In the genomic region with DNA sequence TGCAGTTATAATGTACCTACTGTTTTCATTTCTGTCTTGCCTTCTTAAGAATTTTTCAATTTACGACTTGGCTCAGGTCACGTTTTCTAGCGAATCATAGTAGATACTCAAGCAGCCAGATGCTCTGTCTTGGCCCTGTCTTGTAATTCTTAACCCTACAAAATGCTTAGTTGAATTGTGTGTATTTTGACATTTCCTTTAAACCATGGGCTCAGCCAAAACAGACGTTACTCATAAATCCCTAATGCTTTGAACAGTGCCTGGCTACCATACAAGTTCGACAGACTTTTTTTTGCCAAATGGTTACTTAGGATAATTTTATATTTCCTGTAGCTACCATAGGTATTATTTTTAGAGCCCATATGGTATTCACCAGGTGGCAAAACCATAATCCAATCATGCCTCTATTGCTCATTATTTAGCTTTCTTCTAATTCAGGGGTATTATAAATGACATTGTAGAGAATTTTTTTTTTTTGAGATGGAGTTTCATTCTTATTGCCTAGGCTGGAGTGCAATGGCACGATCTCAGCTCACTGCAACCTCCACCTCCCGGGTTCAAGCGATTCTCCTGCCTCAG, we compare ENCODE assay signal across 20 cellular contexts. TPM values are rescaled to one million over a fixed set of nuclear protein-coding genes. Genes with fewer than 3 reads are reported as not detected.
A peak's percentile ranks its signal among the peaks of the same experiment; 100 is the strongest.
DNase-seq lines count a peak whose midpoint lies in the region; ATAC-seq, FAIRE-seq and TF ChIP-seq lines count a peak whose summit lies in the region.
"Had no signal": no experiment of that assay in that cellular context is flagged by ENCODE, and none has a peak within 500 bp of the region (broad histone marks: within the 10 kb centered on the region; RNA-seq: fewer than 3 reads in every experiment).

No MANE protein-coding gene starts in this region.

- TF ChIP-seq POLR2A in GM12878 (IDR thresholded peaks at IDR 0.05; ENCODE audit: low read depth, low read length), result no peak
- TF ChIP-seq POLR2A in suprapubic skin (IDR thresholded peaks at IDR 0.05), result no peak

- H2AFZ ChIP-seq in GM12878 (ENCODE audit: control insufficient read depth, low read depth, low read length) (no peak overlapping the region), Karpas-422 (ENCODE audit: low read length) (no peak overlapping the region)

- no peak overlapping the region for H3K9ac ChIP-seq in GM12878 (ENCODE audit: control insufficient read depth, insufficient read depth, low read length)
- no peak overlapping the region for H3K9ac ChIP-seq in Karpas-422 (ENCODE audit: low read length)

- H3K4me3 ChIP-seq in GM12878, result no peak overlapping the region
- no peak overlapping the region for H3K4me3 ChIP-seq in suprapubic skin
- H3K4me3 ChIP-seq in Karpas-422 (ENCODE audit: low read length), result no peak overlapping the region
- H3K4me3 ChIP-seq: esophagus muscularis mucosa had no signal

- H3K27me3 ChIP-seq in GM12878 (replicated peaks in 1 of 2; ENCODE audit: control insufficient read depth in 2 of 2, insufficient read depth in 2 of 2, low read length in 1 of 2), result no peaks in the 10 kb centered on the region
- H3K27me3 ChIP-seq in suprapubic skin, result no peaks in the 10 kb centered on the region
- no peaks in the 10 kb centered on the region for H3K27me3 ChIP-seq in Karpas-422 (ENCODE audit: low read length)
- H3K27me3 ChIP-seq: esophagus muscularis mucosa, neutrophil had no signal

- intact Hi-C loops in activated CD4-positive, alpha-beta memory T cell treated with anti-CD3 and anti-CD28 coated beads for 36 hours (cut with micrococcal nuclease), result loop anchor here (1.0 to 5.0 kb wide), 3 partner anchors 41 to 71 kb away; partner anchors contain the start of gene KCNK1
- intact Hi-C loops in GM12878 (cut with micrococcal nuclease; ENCODE audit: unreplicated experiment), result no loop called here

- 54% methylated on average over 8 of the region's 8 CpGs for WGBS in GM12878 (ENCODE audit: insufficient coverage, insufficient replicate concordance, low lambda C conversion rate, missing lambda C conversion rate)
- 42% methylated on average over 8 of the region's 8 CpGs for WGBS in suprapubic skin

- H3K27ac ChIP-seq in GM12878 (ENCODE audit: control insufficient read depth, insufficient read depth) (peak overlapping the region; percentile 25; the same call in 1 of the 2 replicates), suprapubic skin (peak overlapping the region; percentile 59), Karpas-422 (ENCODE audit: low read length) (no peak overlapping the region)
- H3K27ac ChIP-seq: neutrophil had no signal

- H4K20me1 ChIP-seq in GM12878 (ENCODE audit: control insufficient read depth, insufficient read depth), result no peaks in the 10 kb centered on the region
- no peaks in the 10 kb centered on the region for H4K20me1 ChIP-seq in Karpas-422 (ENCODE audit: insufficient read depth, low read depth, low read length)

- RAD21 ChIA-PET in GM12878 (lab: Charles Lee; ENCODE audit: unreplicated experiment), result interaction anchor here (1.0 to 1.6 kb wide), 6 partner anchors 17 to 227 kb away, joined by 3 to 7 read pairs (median 4); no protein-coding TSS in a partner anchor

- H3K36me3 Mint-ChIP-seq in activated CD4-positive, alpha-beta memory T cell treated with anti-CD3 and anti-CD28 coated beads, Interleukin-2, amount 10 ng/mL, durations not matched to agents 7 days and 5 days (ENCODE audit: low read depth), result peaks cover 45% of the 10 kb centered on the region
- peaks cover 2% of the 10 kb centered on the region for H3K36me3 Mint-ChIP-seq in activated CD4-positive, alpha-beta memory T cell treated with anti-CD3 and anti-CD28 coated beads for 36 hours
- H3K36me3 Mint-ChIP-seq: activated naive CD8-positive, alpha-beta T cell treated with anti-CD3 and anti-CD28 coated beads, Interleukin-2, amount 10 ng/mL, durations not matched to agents 7 days and 5 days; memory B cell had no signal

- in situ Hi-C loops in GM12878 (cut with MboI), result no loop called here

- no peak for TF ChIP-seq RAD21 in GM12878 (IDR thresholded peaks at IDR 0.05; ENCODE audit: insufficient read depth, low read depth, low read length)

- SMC1A ChIA-PET in GM12878 (lab: Charles Lee; ENCODE audit: uncharacterized antibody, unreplicated experiment), result interaction anchor here (0.9 to 2.4 kb wide), 10 partner anchors 9 to 123 kb away, joined by 3 to 9 read pairs (median 4); no protein-coding TSS in a partner anchor

- H3K4me2 ChIP-seq in GM12878 (ENCODE audit: control insufficient read depth, insufficient read depth) (no peak overlapping the region), Karpas-422 (ENCODE audit: low read depth, low read length, poor library complexity, severe bottlenecking) (no peak overlapping the region)

- H3K9me3 ChIP-seq in GM12878 (replicated peaks; ENCODE audit: control insufficient read depth, insufficient read depth, low read length) (peaks cover 5% of the 10 kb centered on the region; the same call in 2 of the 3 replicates), suprapubic skin (no peaks in the 10 kb centered on the region), Karpas-422 (ENCODE audit: low read length) (no peaks in the 10 kb centered on the region)
- H3K9me3 ChIP-seq: esophagus muscularis mucosa, neutrophil had no signal

- no peak overlapping the region for H3K4me3 Mint-ChIP-seq in activated CD4-positive, alpha-beta memory T cell treated with anti-CD3 and anti-CD28 coated beads, Interleukin-2, amount 10 ng/mL, durations not matched to agents 7 days and 5 days
- no peak overlapping the region for H3K4me3 Mint-ChIP-seq in activated CD4-positive, alpha-beta memory T cell treated with anti-CD3 and anti-CD28 coated beads for 36 hours
- H3K4me3 Mint-ChIP-seq: activated CD4-positive, alpha-beta T cell treated with anti-CD3 and anti-CD28 coated beads for 36 hours; activated naive CD8-positive, alpha-beta T cell treated with anti-CD3 and anti-CD28 coated beads, Interleukin-2, amount 10 ng/mL, durations not matched to agents 7 days and 5 days; memory B cell; T-helper 2 cell treated with Interferon-gamma antibody and Interleukin-4, amounts not matched to agents 5 μg/mL and 100 μg/mL, for 36 hours had no signal

- H3K27ac Mint-ChIP-seq in activated CD4-positive, alpha-beta memory T cell treated with anti-CD3 and anti-CD28 coated beads, Interleukin-2, amount 10 ng/mL, durations not matched to agents 7 days and 5 days, result peak overlapping the region; percentile 3
- H3K27ac Mint-ChIP-seq in activated CD4-positive, alpha-beta memory T cell treated with anti-CD3 and anti-CD28 coated beads for 36 hours, result no peak overlapping the region
- H3K27ac Mint-ChIP-seq: activated CD4-positive, alpha-beta T cell treated with anti-CD3 and anti-CD28 coated beads for 36 hours; activated naive CD8-positive, alpha-beta T cell treated with anti-CD3 and anti-CD28 coated beads, Interleukin-2, amount 10 ng/mL, durations not matched to agents 7 days and 5 days; memory B cell; T-helper 2 cell treated with Interferon-gamma antibody and Interleukin-4, amounts not matched to agents 5 μg/mL and 100 μg/mL, for 36 hours had no signal

- H3K36me3 ChIP-seq in GM12878 (ENCODE audit: control insufficient read depth in 2 of 2, insufficient read depth in 2 of 2, low read length in 1 of 2) (peaks cover 0 to 9% of the 10 kb centered on the region in 2 experiments; a peak in 3 of 4 replicates), suprapubic skin (no peaks in the 10 kb centered on the region), Karpas-422 (ENCODE audit: insufficient read depth, low read length) (no peaks in the 10 kb centered on the region)
- H3K36me3 ChIP-seq: neutrophil had no signal

- DNase-seq in activated CD4-positive, alpha-beta memory T cell treated with anti-CD3 and anti-CD28 coated beads, Interleukin-2, amount 10 ng/mL, durations not matched to agents 7 days and 5 days, result no peak
- no peak for DNase-seq in activated CD4-positive, alpha-beta memory T cell treated with anti-CD3 and anti-CD28 coated beads for 36 hours
- DNase-seq in GM12878 (ENCODE audit: low read depth, low spot score) (no peak), fibroblast of the conjunctiva (ENCODE audit: low read depth) (peak; percentile 12), suprapubic skin (ENCODE audit: low spot score in 2 of 2) (no peak), amygdala (lab: John Stamatoyannopoulos, UW) (no peak), Karpas-422 (no peak)
- DNase-seq: activated naive CD8-positive, alpha-beta T cell treated with anti-CD3 and anti-CD28 coated beads, Interleukin-2, amount 10 ng/mL, durations not matched to agents 7 days and 5 days; activated T-cell treated with anti-CD3 and anti-CD28 coated beads for 4 hours; NCI-H1436; stimulated activated CD4-positive, alpha-beta T cell treated with anti-CD3 and anti-CD28 coated beads, Interleukin-4, amount 100 ng/mL, for 4 hours had no signal

- no peak for FAIRE-seq in GM12878 (lab: Jason Lieb, UNC)
- FAIRE-seq: A204.1, colon had no signal

- ATAC-seq in GM12878, result no peak
- no peak for ATAC-seq in GM21423 (IDR thresholded peaks at IDR 0.05; ENCODE audit: unreplicated experiment)
- ATAC-seq: sciatic nerve had no signal

- peaks cover 3% of the 10 kb centered on the region for H3K4me1 ChIP-seq in GM12878 (ENCODE audit: control insufficient read depth, insufficient read depth, low read length)
- peaks cover 4% of the 10 kb centered on the region for H3K4me1 ChIP-seq in suprapubic skin
- H3K4me1 ChIP-seq in Karpas-422 (ENCODE audit: low read length), result peaks cover 1% of the 10 kb centered on the region; the same call in 1 of the 2 replicates
- H3K4me1 ChIP-seq: esophagus muscularis mucosa had no signal

- CTCF ChIA-PET in activated CD4-positive, alpha-beta memory T cell treated with anti-CD3 and anti-CD28 coated beads, Interleukin-2, amount 10 ng/mL, durations not matched to agents 7 days and 5 days (lab: Charles Lee), result no interaction called here
- CTCF ChIA-PET in activated CD4-positive, alpha-beta memory T cell treated with anti-CD3 and anti-CD28 coated beads for 36 hours (lab: Charles Lee), result no interaction called here
- CTCF ChIA-PET in GM12878 (lab: Yijun Ruan, JAX), result interaction anchor here (0.8 kb wide), 2 partner anchors 72 to 118 kb away, joined by 3 to 4 read pairs; no protein-coding TSS in a partner anchor

- TF ChIP-seq CTCF in GM12878 (IDR thresholded peaks at IDR 0.05 in 2 of 3, conservative IDR thresholded peaks at IDR 0.05 in 1 of 3; ENCODE audit: control insufficient read depth in 2 of 3, extremely low read depth in 1 of 3, insufficient read depth in 1 of 3, low read depth in 3 of 3, low read length in 3 of 3) (no peak), suprapubic skin (IDR thresholded peaks at IDR 0.05) (no peak)

- BruUV-seq in GM12878 (replicated peaks; lab: Mats Ljungman, UMichigan), result TSS peak; percentile 79

- POLR2A ChIA-PET in activated CD4-positive, alpha-beta memory T cell treated with anti-CD3 and anti-CD28 coated beads, Interleukin-2, amount 10 ng/mL, durations not matched to agents 7 days and 5 days (lab: Charles Lee), result no interaction called here
- POLR2A ChIA-PET in activated CD4-positive, alpha-beta memory T cell treated with anti-CD3 and anti-CD28 coated beads for 36 hours (lab: Charles Lee), result no interaction called here
- POLR2A ChIA-PET in GM12878 (lab: Charles Lee), result interaction anchor here (0.7 to 1.7 kb wide), 5 partner anchors 9 to 70 kb away, joined by 3 to 4 read pairs (median 4); no protein-coding TSS in a partner anchor

- H3K9me3 Mint-ChIP-seq in activated CD4-positive, alpha-beta memory T cell treated with anti-CD3 and anti-CD28 coated beads, Interleukin-2, amount 10 ng/mL, durations not matched to agents 7 days and 5 days, result peaks cover 6% of the 10 kb centered on the region
- no peaks in the 10 kb centered on the region for H3K9me3 Mint-ChIP-seq in activated CD4-positive, alpha-beta memory T cell treated with anti-CD3 and anti-CD28 coated beads for 36 hours
- H3K9me3 Mint-ChIP-seq: activated naive CD8-positive, alpha-beta T cell treated with anti-CD3 and anti-CD28 coated beads, Interleukin-2, amount 10 ng/mL, durations not matched to agents 7 days and 5 days; T-helper 2 cell treated with Interferon-gamma antibody and Interleukin-4, amounts not matched to agents 5 μg/mL and 100 μg/mL, for 36 hours had no signal

- TF ChIP-seq EP300 in GM12878 (IDR thresholded peaks at IDR 0.05; ENCODE audit: borderline replicate concordance in 1 of 2, control insufficient read depth in 1 of 2, low read depth in 2 of 2, low read length in 2 of 2) (no peak), suprapubic skin (IDR thresholded peaks at IDR 0.05) (no peak)

- peaks cover 18% of the 10 kb centered on the region for H3K4me1 Mint-ChIP-seq in activated CD4-positive, alpha-beta memory T cell treated with anti-CD3 and anti-CD28 coated beads, Interleukin-2, amount 10 ng/mL, durations not matched to agents 7 days and 5 days
- H3K4me1 Mint-ChIP-seq in activated CD4-positive, alpha-beta memory T cell treated with anti-CD3 and anti-CD28 coated beads for 36 hours (ENCODE audit: low read depth), result peaks cover 5% of the 10 kb centered on the region
- H3K4me1 Mint-ChIP-seq: activated naive CD8-positive, alpha-beta T cell treated with anti-CD3 and anti-CD28 coated beads, Interleukin-2, amount 10 ng/mL, durations not matched to agents 7 days and 5 days; memory B cell had no signal

- H3K27me3 Mint-ChIP-seq in activated CD4-positive, alpha-beta memory T cell treated with anti-CD3 and anti-CD28 coated beads, Interleukin-2, amount 10 ng/mL, durations not matched to agents 7 days and 5 days, result peaks cover 1% of the 10 kb centered on the region
- H3K27me3 Mint-ChIP-seq in activated CD4-positive, alpha-beta memory T cell treated with anti-CD3 and anti-CD28 coated beads for 36 hours, result peaks cover 11% of the 10 kb centered on the region
- H3K27me3 Mint-ChIP-seq: activated naive CD8-positive, alpha-beta T cell treated with anti-CD3 and anti-CD28 coated beads, Interleukin-2, amount 10 ng/mL, durations not matched to agents 7 days and 5 days had no signal

- H3K79me2 ChIP-seq in GM12878 (ENCODE audit: control insufficient read depth, insufficient read depth, low read length) (no peaks in the 10 kb centered on the region), Karpas-422 (ENCODE audit: low read length) (no peaks in the 10 kb centered on the region)

- H3K9me2 ChIP-seq in Karpas-422 (replicated peaks; ENCODE audit: insufficient read depth, low read length), result no peaks in the 10 kb centered on the region

RNA-seq across cellular contexts. Expression of gene KCNK1, which starts 54.3 kb away (rescaled TPM):
- total RNA-seq in activated CD4-positive, alpha-beta memory T cell treated with anti-CD3 and anti-CD28 coated beads, Interleukin-2, amount 10 ng/mL, durations not matched to agents 7 days and 5 days, result 1 to 10 TPM; 8.1 to 9.0 TPM
- 1 to 10 TPM; 5.0 to 5.2 TPM for total RNA-seq in activated CD4-positive, alpha-beta memory T cell treated with anti-CD3 and anti-CD28 coated beads for 36 hours
- 81.2 and 85.6 TPM in 2 replicates for total RNA-seq in GM12878 (2013; cell fraction: nucleolus; rRNA removed)
- total RNA-seq in GM12878 (2014; rRNA removed), result 14.2 and 15.0 TPM in 2 replicates
- total RNA-seq in GM12878 (2014; rRNA removed; fragmentation: Illumina TruSeq; extraction: Trizol), result 12.4 and 13.0 TPM in 2 replicates
- total RNA-seq in GM12878 (2021), result 17.0 and 18.6 TPM in 2 replicates
- 4.1 TPM for polyA plus RNA-seq in GM12878 (2011; ENCODE audit: low read depth)
- 27.6 and 28.4 TPM in 2 replicates for polyA plus RNA-seq in GM12878 (2011; rRNA removed)
- 26.5 and 28.7 TPM in 2 replicates for polyA plus RNA-seq in GM12878 (2011; cell fraction: cytosol; rRNA removed)
- 20.3 and 25.4 TPM in 2 replicates for polyA plus RNA-seq in GM12878 (2011; cell fraction: nucleus; rRNA removed)
- polyA plus RNA-seq in GM12878 (2012), result 6.8 and 10.7 TPM in 2 replicates
- 10.6 and 12.3 TPM in 2 replicates for polyA plus RNA-seq in GM12878 (2014; fragmentation: Illumina TruSeq; extraction: Trizol)
- polyA plus RNA-seq in GM12878 (2014; fragmentation: Nextera tagmentation; extraction: Ambion mirVana), result 10 to 100 TPM in 1 of 2 experiments, 1 to 10 TPM in 1; 9.4 to 14.6 TPM
- polyA plus RNA-seq in GM12878 (2014; rRNA removed), result 14.3 and 16.0 TPM in 2 replicates
- polyA plus RNA-seq in GM12878 (2016; fragmentation: Nextera tagmentation; extraction: Ambion mirVana), result 10 to 100 TPM; 15.6 to 18.6 TPM
- 36.1 and 43.6 TPM in 2 replicates for polyA minus RNA-seq in GM12878 (2011; rRNA and poly(A)+ RNA removed)
- 18.0 and 18.2 TPM in 2 replicates for polyA minus RNA-seq in GM12878 (2011; cell fraction: cytosol; rRNA and poly(A)+ RNA removed)
- polyA minus RNA-seq in GM12878 (2011; cell fraction: nucleus; rRNA and poly(A)+ RNA removed), result 15.6 and 29.0 TPM in 2 replicates
- total RNA-seq in suprapubic skin, result 10 to 100 TPM in 2 of 4 donors, 1 to 10 TPM in 2; 7.5 to 18.7 (median 11.9) TPM
- not detected in 2 replicates for total RNA-seq in Karpas-422 (2014; rRNA removed; shearing (Covaris generic); ENCODE audit: low replicate concordance)
- total RNA-seq: activated naive CD8-positive, alpha-beta T cell treated with anti-CD3 and anti-CD28 coated beads, Interleukin-2, amount 10 ng/mL, durations not matched to agents 7 days and 5 days had no signal
